ENCODE assay signal across 29 cellular contexts in the genomic region with DNA sequence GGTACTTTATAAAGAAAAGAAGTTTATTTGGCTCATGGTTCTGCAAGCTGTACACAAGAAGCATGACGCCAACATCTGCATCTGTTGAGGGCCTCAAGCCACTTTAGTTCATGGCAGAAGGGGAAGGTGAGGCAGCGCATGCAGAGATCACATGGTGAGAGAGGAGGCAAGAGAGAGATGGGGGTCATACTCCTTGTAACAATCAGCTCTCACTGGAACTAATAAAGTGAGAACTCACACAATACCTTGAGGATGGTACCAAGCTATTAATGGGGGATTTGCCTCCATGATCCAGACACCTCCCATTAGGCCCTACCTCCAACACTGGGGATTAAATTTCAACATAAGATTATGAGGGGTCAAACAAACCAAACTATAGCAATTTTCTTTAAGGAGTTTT.
"Had no signal": no experiment of that assay in that cellular context is flagged by ENCODE, and none has a peak within 500 bp of the region (broad histone marks: within the 10 kb centered on the region; RNA-seq: fewer than 3 reads in every experiment).

No MANE protein-coding gene starts in this region.

- H3K27me3 ChIP-seq: suprapubic skin, testis, thyroid gland, tibial artery, tibial nerve, upper lobe of left lung, upper lobe of right lung, uterus, vagina had no signal

- H3K36me3 Mint-ChIP-seq: stimulated activated effector memory CD8-positive, alpha-beta T cell treated with anti-CD3 and anti-CD28 coated beads, Interleukin-12 subunit alpha, Interleukin-12 subunit beta, amount 100 ng/mL, for 72 hours; type B pancreatic cell had no signal

- H3K4me3 ChIP-seq: stomach, suprapubic skin, testis, thoracic aorta, thyroid gland, tibial artery, tibial nerve, transverse colon, upper lobe of left lung, upper lobe of right lung, uterus, vagina had no signal

- H3K4me1 ChIP-seq: upper lobe of right lung, uterus had no signal

- DNase-seq: stimulated activated CD4-positive, alpha-beta T cell treated with anti-CD3 and anti-CD28 coated beads, Interleukin-2, amount 100 ng/mL, for 48 hours; stimulated activated CD4-positive, alpha-beta T cell treated with anti-CD3 and anti-CD28 coated beads, Interleukin-4, amount 100 ng/mL, for 1 hour; stimulated activated CD4-positive, alpha-beta T cell treated with anti-CD3 and anti-CD28 coated beads, Interleukin-4, amount 100 ng/mL, for 24 hours; stimulated activated CD4-positive, alpha-beta T cell treated with anti-CD3 and anti-CD28 coated beads, Interleukin-4, amount 100 ng/mL, for 4 hours; stimulated activated CD8-positive, alpha-beta memory T cell treated with anti-CD3 and anti-CD28 coated beads, Interleukin-4, amount 100 ng/mL, for 48 hours; stimulated activated naive B cell treated with anti-CD40 and anti-IgM and Interleukin-4, amounts not matched to agents 10 μg/mL and 1 μg/mL and 100 μg/mL, for 72 hours; stimulated activated naive CD4-positive, alpha-beta T cell; stimulated activated naive CD4-positive, alpha-beta T cell treated with Interleukin-2 at 50 U/mL for 16 hours; stimulated activated naive CD8-positive, alpha-beta T cell treated with anti-CD3 and anti-CD28 coated beads, Interleukin-15, amount 100 ng/mL, for 72 hours; stimulated activated naive CD8-positive, alpha-beta T cell treated with anti-CD3 and anti-CD28 coated beads, Interleukin-15, Interleukin-2, amounts not matched to agents 100 U/mL and 50 U/mL, for 24 hours; stomach; substantia nigra; testis; thyroid gland; tibial artery; transverse colon; trophoblast cell; upper lobe of left lung; upper lobe of right lung; uterus had no signal

- FAIRE-seq: urothelium cell line had no signal

- H3K27ac Mint-ChIP-seq: stimulated activated effector memory CD8-positive, alpha-beta T cell treated with anti-CD3 and anti-CD28 coated beads, Interleukin-12 subunit alpha, Interleukin-12 subunit beta, amount 100 ng/mL, for 72 hours; stimulated activated memory B cell treated with anti-CD40 and anti-IgM and Interleukin-4, amounts not matched to agents 10 μg/mL and 1 μg/mL and 100 μg/mL, for 72 hours; stimulated activated naive B cell treated with anti-CD40 and anti-IgM and Interleukin-4, amounts not matched to agents 10 μg/mL and 1 μg/mL and 100 μg/mL, for 72 hours; stimulated activated naive CD8-positive, alpha-beta T cell treated with anti-CD3 and anti-CD28 coated beads, Interleukin-15, amount 100 ng/mL, for 72 hours; stimulated activated naive CD8-positive, alpha-beta T cell treated with anti-CD3 and anti-CD28 coated beads, Interleukin-15, Interleukin-2, amounts not matched to agents 100 ng/mL and 50 ng/mL, for 24 hours; type B pancreatic cell had no signal

- ATAC-seq: stimulated activated effector memory CD8-positive, alpha-beta T cell treated with anti-CD3 and anti-CD28 coated beads, Interleukin-12 subunit alpha, Interleukin-12 subunit beta, amount 100 ng/mL, for 72 hours; stimulated activated memory B cell treated with anti-CD40 and anti-IgM and Interleukin-4, amounts not matched to agents 10 μg/mL and 1 μg/mL and 100 μg/mL, for 72 hours; stimulated activated naive B cell treated with anti-CD40 and anti-IgM and Interleukin-4, amounts not matched to agents 10 μg/mL and 1 μg/mL and 100 μg/mL, for 72 hours; stimulated activated naive CD8-positive, alpha-beta T cell treated with anti-CD3 and anti-CD28 coated beads, Interleukin-15, amount 100 ng/mL, for 72 hours; stimulated activated naive CD8-positive, alpha-beta T cell treated with anti-CD3 and anti-CD28 coated beads, Interleukin-15, Interleukin-2, amounts not matched to agents 100 U/mL and 50 U/mL, for 24 hours; upper lobe of right lung had no signal

- H3K9me3 ChIP-seq: suprapubic skin, testis, thoracic aorta, thyroid gland, upper lobe of right lung, uterus, vagina had no signal

- H3K4me3 Mint-ChIP-seq: stimulated activated effector memory CD8-positive, alpha-beta T cell treated with anti-CD3 and anti-CD28 coated beads, Interleukin-12 subunit alpha, Interleukin-12 subunit beta, amount 100 ng/mL, for 72 hours; stimulated activated memory B cell treated with anti-CD40 and anti-IgM and Interleukin-4, amounts not matched to agents 10 μg/mL and 1 μg/mL and 100 μg/mL, for 72 hours; stimulated activated naive B cell treated with anti-CD40 and anti-IgM and Interleukin-4, amounts not matched to agents 10 μg/mL and 1 μg/mL and 100 μg/mL, for 72 hours; stimulated activated naive CD8-positive, alpha-beta T cell treated with anti-CD3 and anti-CD28 coated beads, Interleukin-15, amount 100 ng/mL, for 72 hours; stimulated activated naive CD8-positive, alpha-beta T cell treated with anti-CD3 and anti-CD28 coated beads, Interleukin-15, Interleukin-2, amounts not matched to agents 100 ng/mL and 50 ng/mL, for 24 hours; type B pancreatic cell had no signal

- H3K27ac ChIP-seq: stomach, suprapubic skin, testis, thoracic aorta, thyroid gland, tibial artery, tibial nerve, transverse colon, upper lobe of left lung, upper lobe of right lung, uterus, vagina had no signal

- H3K36me3 ChIP-seq: stomach, suprapubic skin, thoracic aorta, thyroid gland, tibial artery, tibial nerve, transverse colon, upper lobe of left lung, upper lobe of right lung, uterus, vagina had no signal

- H3K27me3 Mint-ChIP-seq: type B pancreatic cell had no signal
